ENCODE assay signal across 10 cellular contexts in genomic region chr12:10540776-10541205, GRCh38. TPM values are rescaled to one million over a fixed set of nuclear protein-coding genes. Genes with fewer than 3 reads are reported as not detected.
DNase-seq lines count a peak whose midpoint lies in the region; ATAC-seq and TF ChIP-seq lines count a peak whose summit lies in the region.
"Had no signal": no experiment of that assay in that cellular context is flagged by ENCODE, and none has a peak within 500 bp of the region (broad histone marks: within the 10 kb centered on the region; RNA-seq: fewer than 3 reads in every experiment).

No MANE protein-coding gene starts in this region.

- no peak for TF ChIP-seq POLR2A in adrenal gland (IDR thresholded peaks at IDR 0.05)

- H3K4me2 ChIP-seq in DOHH2 (ENCODE audit: low read length) = peak overlapping the region; percentile 42

- no peaks in the 10 kb centered on the region for H3K27me3 ChIP-seq in DOHH2 (ENCODE audit: control insufficient read depth, low read length)
- no peaks in the 10 kb centered on the region for H3K27me3 ChIP-seq in adrenal gland
- H3K27me3 ChIP-seq in effector memory CD4-positive, alpha-beta T cell (replicated peaks; ENCODE audit: control insufficient read depth, insufficient read depth, low read length, poor library complexity, severe bottlenecking) = no peaks in the 10 kb centered on the region

- WGBS in adrenal gland, 4 donors = 62 to 88% (median 75%) methylated on average over 2 of the region's 2 CpGs

- H3K4me3 ChIP-seq in DOHH2 (ENCODE audit: low read length) (peak overlapping the region; percentile 29), astrocyte of the spinal cord (ENCODE audit: low read depth, low read length) (no peak overlapping the region), adrenal gland (no peak overlapping the region)
- no peak overlapping the region for H3K4me3 ChIP-seq in effector memory CD4-positive, alpha-beta T cell (ENCODE audit: insufficient read depth, low read depth, low read length, poor library complexity, severe bottlenecking)

- peak; percentile 82 for ATAC-seq in GM19467 (IDR thresholded peaks at IDR 0.05; ENCODE audit: unreplicated experiment)
- peak; percentile 87 for ATAC-seq in HG03175 (IDR thresholded peaks at IDR 0.05; ENCODE audit: unreplicated experiment)
- no peak for ATAC-seq in SK-N-SH treated with all-trans-retinoic acid at 6 μM for 48 hours

- DNase-seq in astrocyte of the spinal cord (ENCODE audit: low read depth, low spot score) (peak; percentile 57), SW 1271 (lab: John Stamatoyannopoulos, UW) (no peak), adrenal gland (no peak)
- no peak for DNase-seq in effector memory CD4-positive, alpha-beta T cell
- DNase-seq: activated CD8-positive, alpha-beta memory T cell treated with anti-CD3 and anti-CD28 coated beads, Interleukin-2, amount 50 U/mL, for 4 hours; DMS79 had no signal

- H3K9me3 ChIP-seq in DOHH2 (ENCODE audit: control insufficient read depth, insufficient read depth, low read length) (peaks cover 30% of the 10 kb centered on the region), adrenal gland (replicated peaks in 1 of 3) (no peaks in the 10 kb centered on the region)
- H3K9me3 ChIP-seq in effector memory CD4-positive, alpha-beta T cell (ENCODE audit: control insufficient read depth, low read length) = no peaks in the 10 kb centered on the region

- H3K9me2 ChIP-seq in DOHH2 (replicated peaks; ENCODE audit: control insufficient read depth, low read length) = no peaks in the 10 kb centered on the region

- H3K27ac ChIP-seq in DOHH2 (ENCODE audit: low read depth, low read length) (peak overlapping the region; percentile 64), adrenal gland (no peak overlapping the region)
- no peak overlapping the region for H3K27ac ChIP-seq in effector memory CD4-positive, alpha-beta T cell (ENCODE audit: insufficient read depth, low read length, poor library complexity, severe bottlenecking)

- H4K20me1 ChIP-seq in DOHH2 (ENCODE audit: control insufficient read depth, insufficient read depth, low read depth, low read length) = no peaks in the 10 kb centered on the region

- no peaks in the 10 kb centered on the region for H3K79me2 ChIP-seq in DOHH2 (ENCODE audit: control insufficient read depth, low read length)

- H3K36me3 ChIP-seq in DOHH2 (ENCODE audit: control insufficient read depth, low read length) (peaks cover 8% of the 10 kb centered on the region), adrenal gland (replicated peaks in 1 of 2) (no peaks in the 10 kb centered on the region)
- H3K36me3 ChIP-seq in effector memory CD4-positive, alpha-beta T cell (ENCODE audit: control insufficient read depth, insufficient read depth, low read length) = no peaks in the 10 kb centered on the region

- in situ Hi-C loops in astrocyte of the spinal cord (cut with HindIII; ENCODE audit: low sequenced_read_pairs) = no loop called here

- intact Hi-C loops in adrenal gland (cut with DNase I) = no loop called here

- H3K4me1 ChIP-seq in DOHH2 (ENCODE audit: control insufficient read depth, low read length) = peaks cover 32% of the 10 kb centered on the region
- H3K4me1 ChIP-seq in adrenal gland (replicated peaks in 1 of 2) = no peaks in the 10 kb centered on the region
- H3K4me1 ChIP-seq in effector memory CD4-positive, alpha-beta T cell (ENCODE audit: control insufficient read depth, insufficient read depth, low read length, poor library complexity, severe bottlenecking) = no peaks in the 10 kb centered on the region

- no peaks in the 10 kb centered on the region for H3F3A ChIP-seq in DOHH2 (ENCODE audit: control insufficient read depth, insufficient read depth)

- no peak for TF ChIP-seq CTCF in DOHH2 (IDR thresholded peaks at IDR 0.05; ENCODE audit: low read depth, low read length, poor library complexity, severe bottlenecking)
- no peak for TF ChIP-seq CTCF in astrocyte of the spinal cord (IDR thresholded peaks at IDR 0.05; ENCODE audit: low read depth, low read length)
- no peak for TF ChIP-seq CTCF in adrenal gland (IDR thresholded peaks at IDR 0.05)

TF ChIP-seq in SK-N-SH treated with all-trans-retinoic acid at 6 μM for 48 hours, 23 proteins besides CTCF, POLR2A, EP300 and RAD21:
- no peak for TF ChIP-seq ZNF8 (CRISPR knock-in tag; IDR thresholded peaks at IDR 0.05)
- TF ChIP-seq ZNF70 (CRISPR knock-in tag; IDR thresholded peaks at IDR 0.05) = no peak
- no peak for TF ChIP-seq GLIS3 (CRISPR knock-in tag; IDR thresholded peaks at IDR 0.05)
- no peak for TF ChIP-seq ZNF565 (CRISPR knock-in tag; conservative IDR thresholded peaks at IDR 0.05; ENCODE audit: low read depth)
- TF ChIP-seq, protein P1, sequence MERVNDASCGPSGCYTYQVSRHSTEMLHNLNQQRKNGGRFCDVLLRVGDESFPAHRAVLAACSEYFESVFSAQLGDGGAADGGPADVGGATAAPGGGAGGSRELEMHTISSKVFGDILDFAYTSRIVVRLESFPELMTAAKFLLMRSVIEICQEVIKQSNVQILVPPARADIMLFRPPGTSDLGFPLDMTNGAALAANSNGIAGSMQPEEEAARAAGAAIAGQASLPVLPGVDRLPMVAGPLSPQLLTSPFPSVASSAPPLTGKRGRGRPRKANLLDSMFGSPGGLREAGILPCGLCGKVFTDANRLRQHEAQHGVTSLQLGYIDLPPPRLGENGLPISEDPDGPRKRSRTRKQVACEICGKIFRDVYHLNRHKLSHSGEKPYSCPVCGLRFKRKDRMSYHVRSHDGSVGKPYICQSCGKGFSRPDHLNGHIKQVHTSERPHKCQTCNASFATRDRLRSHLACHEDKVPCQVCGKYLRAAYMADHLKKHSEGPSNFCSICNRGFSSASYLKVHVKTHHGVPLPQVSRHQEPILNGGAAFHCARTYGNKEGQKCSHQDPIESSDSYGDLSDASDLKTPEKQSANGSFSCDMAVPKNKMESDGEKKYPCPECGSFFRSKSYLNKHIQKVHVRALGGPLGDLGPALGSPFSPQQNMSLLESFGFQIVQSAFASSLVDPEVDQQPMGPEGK (CRISPR knock-in tag; IDR thresholded peaks at IDR 0.05; ENCODE audit: borderline replicate concordance) = no peak
- TF ChIP-seq ESRRG (CRISPR knock-in tag; IDR thresholded peaks at IDR 0.05) = no peak
- TF ChIP-seq, protein P2, sequence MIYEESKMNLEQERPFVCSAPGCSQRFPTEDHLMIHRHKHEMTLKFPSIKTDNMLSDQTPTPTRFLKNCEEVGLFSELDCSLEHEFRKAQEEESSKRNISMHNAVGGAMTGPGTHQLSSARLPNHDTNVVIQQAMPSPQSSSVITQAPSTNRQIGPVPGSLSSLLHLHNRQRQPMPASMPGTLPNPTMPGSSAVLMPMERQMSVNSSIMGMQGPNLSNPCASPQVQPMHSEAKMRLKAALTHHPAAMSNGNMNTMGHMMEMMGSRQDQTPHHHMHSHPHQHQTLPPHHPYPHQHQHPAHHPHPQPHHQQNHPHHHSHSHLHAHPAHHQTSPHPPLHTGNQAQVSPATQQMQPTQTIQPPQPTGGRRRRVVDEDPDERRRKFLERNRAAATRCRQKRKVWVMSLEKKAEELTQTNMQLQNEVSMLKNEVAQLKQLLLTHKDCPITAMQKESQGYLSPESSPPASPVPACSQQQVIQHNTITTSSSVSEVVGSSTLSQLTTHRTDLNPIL (CRISPR knock-in tag; IDR thresholded peaks at IDR 0.05; ENCODE audit: low read depth) = no peak
- TF ChIP-seq ISL1 (CRISPR knock-in tag; IDR thresholded peaks at IDR 0.05) = no peak
- TF ChIP-seq ZFP30 (CRISPR knock-in tag; IDR thresholded peaks at IDR 0.05) = no peak
- TF ChIP-seq, protein P3, sequence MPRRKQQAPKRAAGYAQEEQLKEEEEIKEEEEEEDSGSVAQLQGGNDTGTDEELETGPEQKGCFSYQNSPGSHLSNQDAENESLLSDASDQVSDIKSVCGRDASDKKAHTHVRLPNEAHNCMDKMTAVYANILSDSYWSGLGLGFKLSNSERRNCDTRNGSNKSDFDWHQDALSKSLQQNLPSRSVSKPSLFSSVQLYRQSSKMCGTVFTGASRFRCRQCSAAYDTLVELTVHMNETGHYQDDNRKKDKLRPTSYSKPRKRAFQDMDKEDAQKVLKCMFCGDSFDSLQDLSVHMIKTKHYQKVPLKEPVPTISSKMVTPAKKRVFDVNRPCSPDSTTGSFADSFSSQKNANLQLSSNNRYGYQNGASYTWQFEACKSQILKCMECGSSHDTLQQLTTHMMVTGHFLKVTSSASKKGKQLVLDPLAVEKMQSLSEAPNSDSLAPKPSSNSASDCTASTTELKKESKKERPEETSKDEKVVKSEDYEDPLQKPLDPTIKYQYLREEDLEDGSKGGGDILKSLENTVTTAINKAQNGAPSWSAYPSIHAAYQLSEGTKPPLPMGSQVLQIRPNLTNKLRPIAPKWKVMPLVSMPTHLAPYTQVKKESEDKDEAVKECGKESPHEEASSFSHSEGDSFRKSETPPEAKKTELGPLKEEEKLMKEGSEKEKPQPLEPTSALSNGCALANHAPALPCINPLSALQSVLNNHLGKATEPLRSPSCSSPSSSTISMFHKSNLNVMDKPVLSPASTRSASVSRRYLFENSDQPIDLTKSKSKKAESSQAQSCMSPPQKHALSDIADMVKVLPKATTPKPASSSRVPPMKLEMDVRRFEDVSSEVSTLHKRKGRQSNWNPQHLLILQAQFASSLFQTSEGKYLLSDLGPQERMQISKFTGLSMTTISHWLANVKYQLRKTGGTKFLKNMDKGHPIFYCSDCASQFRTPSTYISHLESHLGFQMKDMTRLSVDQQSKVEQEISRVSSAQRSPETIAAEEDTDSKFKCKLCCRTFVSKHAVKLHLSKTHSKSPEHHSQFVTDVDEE (CRISPR knock-in tag; IDR thresholded peaks at IDR 0.05) = no peak
- TF ChIP-seq CSDC2 (CRISPR knock-in tag; IDR thresholded peaks at IDR 0.05) = no peak
- TF ChIP-seq SNAI2 (CRISPR knock-in tag; IDR thresholded peaks at IDR 0.05) = no peak
- no peak for TF ChIP-seq ARNTL (CRISPR knock-in tag; IDR thresholded peaks at IDR 0.05; ENCODE audit: borderline replicate concordance, low read depth)
- TF ChIP-seq CSRNP3 (CRISPR knock-in tag; IDR thresholded peaks at IDR 0.05) = no peak
- TF ChIP-seq ZC3H10 (CRISPR knock-in tag; IDR thresholded peaks at IDR 0.05) = no peak
- TF ChIP-seq RARB (CRISPR knock-in tag; IDR thresholded peaks at IDR 0.05) = no peak
TF ChIP-seq in SK-N-SH treated with all-trans-retinoic acid at 6 μM for 48 hours: peak in this region for 0.

RNA-seq across cellular contexts. Expression of gene EIF2S3B, which starts 35.1 kb away (rescaled TPM):
- total RNA-seq in adrenal gland = 1 to 10 TPM in 2 of 8 donors, under 1 TPM in 5, not detected in 1; 0.25 to 2.6 (median 0.60) TPM
- polyA plus RNA-seq in adrenal gland = under 1 TPM; 0.10 to 0.59 (median 0.56) TPM
